ENCODE assay signal across 34 cellular contexts in the genomic region with DNA sequence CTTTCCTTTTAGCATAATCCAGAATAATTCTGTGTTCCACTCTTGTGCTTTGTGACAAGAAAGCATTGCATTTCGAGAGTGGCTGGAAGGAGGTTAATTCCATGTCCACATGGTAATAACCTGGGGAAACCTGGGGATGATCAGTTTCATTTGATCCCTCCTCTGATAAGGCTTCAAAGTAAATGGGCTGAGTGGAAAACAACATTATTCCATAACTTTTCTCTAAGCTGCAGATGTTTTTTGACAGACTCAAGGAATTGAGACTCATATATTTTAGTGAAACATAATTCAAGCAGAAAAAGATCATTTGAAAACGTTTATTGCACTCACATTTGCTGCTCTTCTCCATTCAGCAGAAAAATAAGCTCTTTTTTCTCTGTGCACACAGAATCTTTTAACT. TPM values are rescaled to one million over a fixed set of nuclear protein-coding genes. Genes with fewer than 3 reads are reported as not detected.
"Had no signal": no experiment of that assay in that cellular context is flagged by ENCODE, and none has a peak within 500 bp of the region (broad histone marks: within the 10 kb centered on the region; RNA-seq: fewer than 3 reads in every experiment).

No MANE protein-coding gene starts in this region.

- H3K4me1 ChIP-seq: adrenal gland, breast epithelium, colonic mucosa had no signal

- H3K27me3 Mint-ChIP-seq: activated B cell treated with CpG ODN at 0.5 μM for 24 hours; activated CD8-positive, alpha-beta T cell treated with anti-CD3 and anti-CD28 coated beads for 36 hours; activated naive CD4-positive, alpha-beta T cell treated with anti-CD3 and anti-CD28 coated beads, Interleukin-2, amount 50 U/mL, for 24 hours; activated naive CD8-positive, alpha-beta T cell treated with anti-CD3 and anti-CD28 coated beads for 36 hours; activated naive CD8-positive, alpha-beta T cell treated with anti-CD3 and anti-CD28 coated beads, Interleukin-2, amount 50 U/mL, for 24 hours; activated T-helper 17 cell treated with anti-CD3 and anti-CD28 coated beads, Interleukin-2, amount 50 U/mL, for 72 hours; T-helper 17 cell had no signal

- H3K36me3 ChIP-seq: adrenal gland, breast epithelium, cardiac muscle cell, colonic mucosa had no signal

- H3K27ac Mint-ChIP-seq: activated B cell treated with CpG ODN at 0.5 μM for 24 hours; activated CD8-positive, alpha-beta T cell treated with anti-CD3 and anti-CD28 coated beads for 36 hours; activated naive CD4-positive, alpha-beta T cell treated with anti-CD3 and anti-CD28 coated beads, Interleukin-2, amount 50 U/mL, for 24 hours; activated naive CD8-positive, alpha-beta T cell treated with anti-CD3 and anti-CD28 coated beads for 36 hours; activated naive CD8-positive, alpha-beta T cell treated with anti-CD3 and anti-CD28 coated beads, Interleukin-2, amount 50 U/mL, for 24 hours; activated T-helper 17 cell treated with anti-CD3 and anti-CD28 coated beads, Interleukin-2, amount 50 U/mL, for 72 hours; endodermal cell; T-helper 17 cell; T-helper 2 cell treated with Interferon-gamma antibody and Interleukin-4, amounts not matched to agents 5 μg/mL and 100 μg/mL, for 36 hours had no signal

- H3K4me3 ChIP-seq: adrenal gland, body of pancreas, breast epithelium, cardiac muscle cell, colonic mucosa had no signal

- H3K4me3 Mint-ChIP-seq: activated B cell treated with CpG ODN at 0.5 μM for 24 hours; activated CD8-positive, alpha-beta T cell treated with anti-CD3 and anti-CD28 coated beads for 36 hours; activated naive CD4-positive, alpha-beta T cell treated with anti-CD3 and anti-CD28 coated beads, Interleukin-2, amount 50 U/mL, for 24 hours; activated naive CD8-positive, alpha-beta T cell treated with anti-CD3 and anti-CD28 coated beads for 36 hours; activated naive CD8-positive, alpha-beta T cell treated with anti-CD3 and anti-CD28 coated beads, Interleukin-2, amount 50 U/mL, for 24 hours; activated T-cell treated with anti-CD3 and anti-CD28 coated beads, Interleukin-2, amount 50 U/mL, for 4 hours; activated T-helper 17 cell treated with anti-CD3 and anti-CD28 coated beads, Interleukin-2, amount 50 U/mL, for 72 hours; endodermal cell; T-helper 17 cell; T-helper 2 cell treated with Interferon-gamma antibody and Interleukin-4, amounts not matched to agents 5 μg/mL and 100 μg/mL, for 36 hours had no signal

- H3K9me3 ChIP-seq: adrenal gland, body of pancreas, breast epithelium, colonic mucosa had no signal

- H3K4me1 Mint-ChIP-seq: activated B cell treated with CpG ODN at 0.5 μM for 24 hours; activated naive CD4-positive, alpha-beta T cell treated with anti-CD3 and anti-CD28 coated beads, Interleukin-2, amount 50 U/mL, for 24 hours; activated naive CD8-positive, alpha-beta T cell treated with anti-CD3 and anti-CD28 coated beads for 36 hours; activated naive CD8-positive, alpha-beta T cell treated with anti-CD3 and anti-CD28 coated beads, Interleukin-2, amount 50 U/mL, for 24 hours; activated T-helper 17 cell treated with anti-CD3 and anti-CD28 coated beads, Interleukin-2, amount 50 U/mL, for 72 hours; T-helper 17 cell had no signal

- H3K36me3 Mint-ChIP-seq: activated naive CD4-positive, alpha-beta T cell treated with anti-CD3 and anti-CD28 coated beads, Interleukin-2, amount 50 U/mL, for 24 hours; activated naive CD8-positive, alpha-beta T cell treated with anti-CD3 and anti-CD28 coated beads for 36 hours had no signal

- H3K27ac ChIP-seq: adrenal gland, body of pancreas, breast epithelium, cardiac muscle cell, colonic mucosa, WERI-Rb-1 had no signal

- DNase-seq: activated B cell treated with CpG ODN at 0.5 μM for 24 hours; activated CD4-positive, alpha-beta T cell treated with anti-CD3 and anti-CD28 coated beads for 48 hours; activated CD4-positive, alpha-beta T cell treated with anti-CD3 and anti-CD28 coated beads, Interleukin-2, amount 50 U/mL, for 1 hour; activated CD4-positive, alpha-beta T cell treated with anti-CD3 and anti-CD28 coated beads, Interleukin-2, amount 50 U/mL, for 48 hours; activated CD8-positive, alpha-beta memory T cell treated with anti-CD3 and anti-CD28 coated beads for 24 hours; activated CD8-positive, alpha-beta T cell treated with anti-CD3 and anti-CD28 coated beads for 36 hours; activated effector memory CD4-positive, alpha-beta T cell treated with Interleukin-2 at 50 U/mL for 16 hours; activated gamma-delta T cell treated with Interleukin-2 at 50 U/mL for 16 hours; activated naive CD4-positive, alpha-beta T cell treated with Interleukin-2 at 50 U/mL for 16 hours; activated naive CD8-positive, alpha-beta T cell treated with anti-CD3 and anti-CD28 coated beads for 36 hours; activated naive CD8-positive, alpha-beta T cell treated with anti-CD3 and anti-CD28 coated beads, Interleukin-2, amount 50 U/mL, for 24 hours; activated T-cell treated with anti-CD3 and anti-CD28 coated beads, Interleukin-2, amount 50 U/mL, for 4 hours; adrenal gland; amygdala; aorta; body of pancreas; central memory CD4-positive, alpha-beta T cell; cerebellar nuclear complex; colonic mucosa; effector CD8-positive, alpha-beta T cell; endodermal cell; foreskin fibroblast; head of caudate nucleus; T-helper 1 cell; T-helper 17 cell; T1000; WERI-Rb-1 had no signal

- H3K27me3 ChIP-seq: adrenal gland, body of pancreas, breast epithelium, cardiac muscle cell, colonic mucosa had no signal

- H3K9me3 Mint-ChIP-seq: activated B cell treated with CpG ODN at 0.5 μM for 24 hours; activated naive CD4-positive, alpha-beta T cell treated with anti-CD3 and anti-CD28 coated beads, Interleukin-2, amount 50 U/mL, for 24 hours; activated naive CD8-positive, alpha-beta T cell treated with anti-CD3 and anti-CD28 coated beads for 36 hours; endodermal cell had no signal

- ATAC-seq: activated CD4-positive, CD25-positive, alpha-beta regulatory T cell treated with anti-CD3 and anti-CD28 coated beads, Interleukin-2, amount 50 U/mL, for 24 hours; activated CD8-positive, alpha-beta T cell treated with anti-CD3 and anti-CD28 coated beads for 36 hours; activated naive CD8-positive, alpha-beta T cell treated with anti-CD3 and anti-CD28 coated beads, Interleukin-2, amount 50 U/mL, for 24 hours; activated T-cell treated with anti-CD3 and anti-CD28 coated beads, Interleukin-2, amount 50 U/mL, for 4 hours; activated T-helper 17 cell treated with anti-CD3 and anti-CD28 coated beads, Interleukin-2, amount 50 U/mL, for 72 hours; body of pancreas; esophagus mucosa; T-helper 17 cell had no signal

RNA-seq across cellular contexts. Expression of gene ROBO2, which starts 44.6 kb away (rescaled TPM):
- total RNA-seq: activated B cell treated with CpG ODN at 0.5 μM for 24 hours; activated CD8-positive, alpha-beta T cell treated with anti-CD3 and anti-CD28 coated beads for 36 hours; activated naive CD8-positive, alpha-beta T cell treated with anti-CD3 and anti-CD28 coated beads for 36 hours; activated T-cell treated with anti-CD3 and anti-CD28 coated beads, Interleukin-2, amount 50 U/mL, for 4 hours; activated T-helper 17 cell treated with anti-CD3 and anti-CD28 coated beads, Interleukin-2, amount 50 U/mL, for 72 hours; T-helper 17 cell had no signal
